ENCODE assay signal across 9 cellular contexts in genomic region chr1:160777486-160778089, GRCh38. TPM values are rescaled to one million over a fixed set of nuclear protein-coding genes. Genes with fewer than 3 reads are reported as not detected.
DNase-seq lines count a peak whose midpoint lies in the region; ATAC-seq and TF ChIP-seq lines count a peak whose summit lies in the region.
"Had no signal": no experiment of that assay in that cellular context is flagged by ENCODE, and none has a peak within 500 bp of the region (broad histone marks: within the 10 kb centered on the region; RNA-seq: fewer than 3 reads in every experiment).

No MANE protein-coding gene starts in this region.

- H3K4me3 ChIP-seq in Jurkat, Clone E6-1 (ENCODE audit: low read length) = no peak overlapping the region
- H3K4me3 ChIP-seq in endodermal cell (ENCODE audit: low read length) (no peak overlapping the region), lower leg skin (ENCODE audit: low read depth, poor library complexity, severe bottlenecking) (no peak overlapping the region)

- 70% methylated on average over 2 to 7 of the region's 7 CpGs for WGBS in endodermal cell (ENCODE audit: insufficient coverage in 1 of 2, insufficient read length in 1 of 2), 2 experiments
- 53 to 58% methylated on average over 7 of the region's 7 CpGs for WGBS in lower leg skin, 2 donors

- H3K27ac ChIP-seq in endodermal cell (ENCODE audit: low read depth, low read length) = no peak overlapping the region

- ATAC-seq in HG03280 (IDR thresholded peaks at IDR 0.05; ENCODE audit: unreplicated experiment) = no peak
- no peak for ATAC-seq in GM18498 (IDR thresholded peaks at IDR 0.05; ENCODE audit: unreplicated experiment)

- no peaks in the 10 kb centered on the region for H3K27me3 Mint-ChIP-seq in endodermal cell (ENCODE audit: insufficient read depth)

- peak; percentile 61 for DNase-seq in ELF-1 (ENCODE audit: low read depth, low spot score)
- peak; percentile 69 for DNase-seq in Jurkat, Clone E6-1 (ENCODE audit: low read depth, low spot score)
- DNase-seq in T-helper 1 cell = peak in 4 of 5 donors; percentile 28 to 65 (median 40)
- peak; percentile 86 for DNase-seq in endodermal cell
- DNase-seq in retina = peak; percentile 20
- DNase-seq in lower leg skin (ENCODE audit: low spot score in 2 of 2) = no peak

- peaks cover 10% of the 10 kb centered on the region for H3K9me3 Mint-ChIP-seq in endodermal cell

- H3K9me3 ChIP-seq in endodermal cell (ENCODE audit: control insufficient read depth, low read length) = peaks cover 1% of the 10 kb centered on the region

- no peaks in the 10 kb centered on the region for H3K4me1 ChIP-seq in endodermal cell (ENCODE audit: control insufficient read depth, insufficient read depth, low read length)

- no peak for TF ChIP-seq POLR2A in lower leg skin (IDR thresholded peaks at IDR 0.05)

- peaks cover 21% of the 10 kb centered on the region for H3K4me1 Mint-ChIP-seq in endodermal cell

- intact Hi-C loops in lower leg skin (cut with DNase I; ENCODE audit: low total_unique reads) = no loop called here

- H3K9ac ChIP-seq in endodermal cell (ENCODE audit: extremely low read depth, low read length, poor library complexity, severe bottlenecking) = no peak overlapping the region

- H3K36me3 Mint-ChIP-seq in endodermal cell (ENCODE audit: low read depth) = no peaks in the 10 kb centered on the region

- TF ChIP-seq CTCF in endodermal cell (conservative IDR thresholded peaks at IDR 0.05) (peak; percentile 83), lower leg skin (IDR thresholded peaks at IDR 0.05) (no peak)

- H3K36me3 ChIP-seq in endodermal cell (ENCODE audit: control insufficient read depth, insufficient read depth, low read length) = no peaks in the 10 kb centered on the region

- no peaks in the 10 kb centered on the region for H3K27me3 ChIP-seq in endodermal cell (ENCODE audit: control insufficient read depth, insufficient read depth, low read length, poor library complexity, severe bottlenecking)

- no peak overlapping the region for H3K4me3 Mint-ChIP-seq in endodermal cell

- H3K27ac Mint-ChIP-seq in endodermal cell = peak overlapping the region; percentile 63

RNA-seq across cellular contexts. Expression of gene LY9, which starts 18.4 kb away (rescaled TPM):
- 22.6 TPM for polyA plus RNA-seq in Jurkat, Clone E6-1 (2012; ENCODE audit: insufficient read depth, insufficient read length)
- total RNA-seq in endodermal cell (not detected), lower leg skin (1 to 10 TPM in 2 of 4 donors, under 1 TPM in 2; 0.23 to 1.6 (median 0.84) TPM)
- polyA plus RNA-seq in endodermal cell (2013, experiment 1 of 2) = not detected
- polyA plus RNA-seq in endodermal cell (2013, experiment 2 of 2) = not detected
- total RNA-seq: myocyte had no signal

RNA-seq across cellular contexts. Expression of gene SLAMF7, which starts 38.5 kb away (rescaled TPM):
- polyA plus RNA-seq in Jurkat, Clone E6-1 (2012; ENCODE audit: insufficient read depth, insufficient read length) = not detected
- total RNA-seq in endodermal cell (not detected), lower leg skin (1 to 10 TPM in 3 of 4 donors, under 1 TPM in 1; 0.91 to 8.0 (median 4.5) TPM)
- not detected for polyA plus RNA-seq in endodermal cell (2013, experiment 1 of 2)
- polyA plus RNA-seq in endodermal cell (2013, experiment 2 of 2) = not detected
- total RNA-seq: myocyte had no signal

Comparison
In these comparisons a context has a peak if more than half of its experiments do, and no peak if none do; other contexts are left out.
1. DNase-seq: peak in ELF-1 (single experiment), Jurkat, Clone E6-1 (single experiment), T-helper 1 cell (4 of 5), endodermal cell (single experiment) and retina (single experiment); none in lower leg skin (0 of 2).